ENCODE assay signal across 10 cellular contexts in the genomic region with DNA sequence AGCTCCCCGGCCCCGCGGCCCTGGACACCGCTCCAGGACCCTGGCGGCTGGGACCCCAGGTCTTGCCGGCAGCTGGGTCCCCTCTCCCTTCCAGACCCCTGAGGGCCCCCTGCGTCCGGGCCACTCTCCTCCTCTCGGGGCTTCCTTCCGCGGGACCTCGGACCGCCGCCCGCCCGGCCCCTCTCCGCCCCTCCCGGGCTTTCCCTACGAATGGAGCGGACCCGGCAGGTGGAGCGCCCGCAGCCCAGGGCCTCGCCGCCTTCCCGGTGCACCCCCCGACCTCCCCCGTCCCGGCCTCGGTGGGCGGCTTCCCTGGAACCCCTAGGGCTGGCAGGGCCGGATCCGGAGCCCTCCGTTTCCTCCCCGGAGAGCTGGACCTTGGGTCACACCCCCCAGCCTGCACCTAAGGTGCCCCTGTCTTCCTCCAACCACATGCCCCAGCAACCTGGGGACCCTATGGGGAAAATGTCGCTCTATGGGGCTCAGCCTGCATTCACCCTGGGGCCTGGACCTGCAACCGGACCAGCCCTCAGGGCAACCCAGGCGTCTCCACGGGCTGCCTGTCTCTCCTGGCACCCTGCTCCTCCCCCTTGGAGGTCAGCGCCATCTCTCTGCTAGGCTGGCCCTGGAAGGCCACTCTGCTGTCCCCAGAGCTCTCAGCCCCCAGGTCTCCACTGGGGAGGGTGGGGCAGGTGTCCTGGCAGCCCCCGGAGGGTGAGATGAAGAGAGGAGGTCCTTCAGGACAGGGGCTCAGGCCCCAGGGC. TPM values are rescaled to one million over a fixed set of nuclear protein-coding genes. Genes with fewer than 3 reads are reported as not detected.
DNase-seq lines count a peak whose midpoint lies in the region; FAIRE-seq and TF ChIP-seq lines count a peak whose summit lies in the region.
"Had no signal": no experiment of that assay in that cellular context is flagged by ENCODE, and none has a peak within 500 bp of the region (broad histone marks: within the 10 kb centered on the region; RNA-seq: fewer than 3 reads in every experiment).

No MANE protein-coding gene starts in this region.

- WGBS in spleen, 5 donors: 10 to 25% (median 13%) methylated on average over 2 to 41 of the region's 41 CpGs

- peaks cover 0 to 23% (median 5%) of the 10 kb centered on the region in 6 donors for H3K36me3 ChIP-seq in spleen
- no peaks in the 10 kb centered on the region for H3K36me3 ChIP-seq in HAP-1 (replicated peaks)

- no peak for FAIRE-seq in GM19239 (lab: Jason Lieb, UNC)
- FAIRE-seq: frontal cortex had no signal

- H3K4me1 ChIP-seq in spleen (peaks cover 10 to 91% (median 62%) of the 10 kb centered on the region in 6 donors), HAP-1 (peaks cover 6% of the 10 kb centered on the region)

- in situ Hi-C loops in HAP-1 (cut with MboI; ENCODE audit: low sequenced_read_pairs): no loop called here

- no peak for TF ChIP-seq POLR2A in spleen (IDR thresholded peaks at IDR 0.05)

- no peak overlapping the region for H3K27ac Mint-ChIP-seq in activated naive CD8-positive, alpha-beta T cell treated with anti-CD3 and anti-CD28 coated beads for 36 hours

- H3K27ac ChIP-seq in spleen: peak overlapping the region in 6 of 8 donors; percentile 83 to 94 (median 88)

- peaks cover 36% of the 10 kb centered on the region for H3K27me3 Mint-ChIP-seq in activated naive CD8-positive, alpha-beta T cell treated with anti-CD3 and anti-CD28 coated beads for 36 hours

- H3K9me3 ChIP-seq in spleen (no peaks in the 10 kb centered on the region), HAP-1 (no peaks in the 10 kb centered on the region)

- H3K9me3 Mint-ChIP-seq in activated naive CD8-positive, alpha-beta T cell treated with anti-CD3 and anti-CD28 coated beads for 36 hours: no peaks in the 10 kb centered on the region

- intact Hi-C loops in spleen (cut with DNase I; ENCODE audit: low total_unique reads): no loop called here

- no peak for TF ChIP-seq CTCF in spleen (IDR thresholded peaks at IDR 0.05 in 8 of 11, conservative IDR thresholded peaks at IDR 0.05 in 3 of 11)

- peaks cover 20% of the 10 kb centered on the region for H3K4me1 Mint-ChIP-seq in activated naive CD8-positive, alpha-beta T cell treated with anti-CD3 and anti-CD28 coated beads for 36 hours

- H3K4me3 ChIP-seq in spleen (peak overlapping the region; percentile 35 to 80 (median 50)), HAP-1 (no peak overlapping the region)

- H3K36me3 Mint-ChIP-seq in activated naive CD8-positive, alpha-beta T cell treated with anti-CD3 and anti-CD28 coated beads for 36 hours: no peaks in the 10 kb centered on the region

- peaks cover 0 to 24% (median 4%) of the 10 kb centered on the region in 7 donors for H3K27me3 ChIP-seq in spleen (replicated peaks in 1 of 7)
- no peaks in the 10 kb centered on the region for H3K27me3 ChIP-seq in HAP-1 (ENCODE audit: low read depth)

- DNase-seq in GM19239 (ENCODE audit: insufficient read length, low spot score) (peak; percentile 48), iPS-NIHi11 (ENCODE audit: low spot score) (peak; percentile 62), spleen (no peak), NCI-H345 treated with DMSO at 0.1 percent for 48 hours (lab: John Stamatoyannopoulos, UW; ENCODE audit: unreplicated experiment) (no peak), superior temporal gyrus (ENCODE audit: extremely low spot score) (no peak), HAP-1 (ENCODE audit: low spot score in 2 of 2) (no peak)
- DNase-seq in activated naive CD8-positive, alpha-beta T cell treated with anti-CD3 and anti-CD28 coated beads for 36 hours: no peak
- DNase-seq in stimulated activated naive CD4-positive, alpha-beta T cell treated with Interleukin-2 at 50 U/mL for 16 hours (lab: John Stamatoyannopoulos, UW): no peak
- DNase-seq: NCI-H226 had no signal

- H3K4me3 Mint-ChIP-seq in activated naive CD8-positive, alpha-beta T cell treated with anti-CD3 and anti-CD28 coated beads for 36 hours: peak overlapping the region; percentile 45

RNA-seq across cellular contexts. Expression of gene B3GNT7, which starts 0.7 kb away (rescaled TPM):
- under 1 TPM; 0.14 to 0.25 TPM for total RNA-seq in activated naive CD8-positive, alpha-beta T cell treated with anti-CD3 and anti-CD28 coated beads for 36 hours
- 10 to 100 TPM; 10.7 to 17.5 (median 11.9) TPM for total RNA-seq in spleen
- 1 to 10 TPM in 2 of 3 donors, under 1 TPM in 1; 0.96 to 1.7 (median 1.4) TPM for polyA plus RNA-seq in spleen

Comparison
In these comparisons a context has a peak if more than half of its experiments do, and no peak if none do; other contexts are left out.
1. DNase-seq: peak in GM19239 (single experiment) and iPS-NIHi11 (single experiment); none in activated naive CD8-positive, alpha-beta T cell treated with anti-CD3 and anti-CD28 coated beads for 36 hours (single experiment), spleen (single experiment), stimulated activated naive CD4-positive, alpha-beta T cell treated with Interleukin-2 at 50 U/mL for 16 hours (single experiment), NCI-H345 treated with DMSO at 0.1 percent for 48 hours (single experiment), superior temporal gyrus (single experiment) and HAP-1 (0 of 2).
2. RNA of gene B3GNT7, which starts 0.7 kb away (total RNA-seq): 10.7 to 17.5 TPM in spleen; 0.14 to 0.25 TPM in activated naive CD8-positive, alpha-beta T cell treated with anti-CD3 and anti-CD28 coated beads for 36 hours; every median in the first group is over 4 times any median in the second.